Comparison of ENCODE assay signal across 15 cellular contexts in genomic region chr12:97047361-97047760, GRCh38.
"Had no signal": no experiment of that assay in that cellular context is flagged by ENCODE, and none has a peak within 500 bp of the region (broad histone marks: within the 10 kb centered on the region; RNA-seq: fewer than 3 reads in every experiment).

No MANE protein-coding gene starts in this region.

- DNase-seq: esophagus squamous epithelium; foreskin fibroblast; glutamatergic neuron; immature natural killer cell; kidney; left cardiac atrium; left ventricle myocardium inferior; lower lobe of right lung; sigmoid colon; stimulated activated CD4-positive, alpha-beta T cell treated with anti-CD3 and anti-CD28 coated beads, Interleukin-2, amount 100 ng/mL, for 24 hours; stimulated activated CD4-positive, alpha-beta T cell treated with anti-CD3 and anti-CD28 coated beads, Interleukin-4, amount 100 ng/mL, for 4 hours; stimulated activated naive B cell treated with anti-CD40 and anti-IgM and Interleukin-4, amounts not matched to agents 10 μg/mL and 1 μg/mL and 100 μg/mL, for 72 hours; stimulated activated naive CD8-positive, alpha-beta T cell treated with anti-CD3 and anti-CD28 coated beads, Interleukin-15, amount 100 ng/mL, for 72 hours; trophoblast cell had no signal

- ATAC-seq: gastroesophageal sphincter; left cardiac atrium; lower lobe of right lung; stimulated activated naive B cell treated with anti-CD40 and anti-IgM and Interleukin-4, amounts not matched to agents 10 μg/mL and 1 μg/mL and 100 μg/mL, for 72 hours; stimulated activated naive CD8-positive, alpha-beta T cell treated with anti-CD3 and anti-CD28 coated beads, Interleukin-15, amount 100 ng/mL, for 72 hours had no signal
